23 cellular contexts compared by ENCODE assay signal in genomic region chrX:78624884-78625283, GRCh38. TPM values are rescaled to one million over a fixed set of nuclear protein-coding genes. Genes with fewer than 3 reads are reported as not detected.
A peak's percentile ranks its signal among the peaks of the same experiment; 100 is the strongest.
DNase-seq lines count a peak whose midpoint lies in the region; ATAC-seq and TF ChIP-seq lines count a peak whose summit lies in the region.
"Had no signal": no experiment of that assay in that cellular context is flagged by ENCODE, and none has a peak within 500 bp of the region (broad histone marks: within the 10 kb centered on the region; RNA-seq: fewer than 3 reads in every experiment).

No MANE protein-coding gene starts in this region.

- intact Hi-C loops in left ventricle myocardium inferior (cut with micrococcal nuclease): no loop called here
- intact Hi-C loops in uterus (cut with DNase I; ENCODE audit: low total_unique reads): no loop called here

- TF ChIP-seq EP300 in gastroesophageal sphincter (IDR thresholded peaks at IDR 0.05): no peak

- H3K27me3 ChIP-seq in left ventricle myocardium inferior (ENCODE audit: low read depth) (no peaks in the 10 kb centered on the region), right atrium auricular region (no peaks in the 10 kb centered on the region), gastroesophageal sphincter (no peaks in the 10 kb centered on the region), uterus (no peaks in the 10 kb centered on the region)
- H3K27me3 ChIP-seq: BLaER1 treated with 17β-estradiol and CSF1 and Interleukin-3, amounts not matched to agents 10 nM and 100 nM had no signal

- H3K4me1 ChIP-seq in left ventricle myocardium inferior: no peaks in the 10 kb centered on the region
- H3K4me1 ChIP-seq in right atrium auricular region: no peaks in the 10 kb centered on the region
- no peaks in the 10 kb centered on the region for H3K4me1 ChIP-seq in gastroesophageal sphincter
- no peaks in the 10 kb centered on the region for H3K4me1 ChIP-seq in uterus
- H3K4me1 ChIP-seq: A549; BLaER1 treated with 17β-estradiol and CSF1 and Interleukin-3, amounts not matched to agents 10 nM and 100 nM had no signal

- H3K4me3 ChIP-seq in left ventricle myocardium inferior (no peak overlapping the region), right atrium auricular region (no peak overlapping the region), gastroesophageal sphincter (no peak overlapping the region), uterus (no peak overlapping the region)
- H3K4me3 ChIP-seq: A549; BLaER1 treated with 17β-estradiol and CSF1 and Interleukin-3, amounts not matched to agents 10 nM and 100 nM; K562 had no signal

- H3K9me3 ChIP-seq in left ventricle myocardium inferior (replicated peaks): no peaks in the 10 kb centered on the region
- peaks cover 0 to 7% of the 10 kb centered on the region in 2 donors for H3K9me3 ChIP-seq in right atrium auricular region
- H3K9me3 ChIP-seq in gastroesophageal sphincter: no peaks in the 10 kb centered on the region
- no peaks in the 10 kb centered on the region for H3K9me3 ChIP-seq in uterus
- H3K9me3 ChIP-seq: A549 had no signal

- peak overlapping the region; percentile 59 for H3K27ac ChIP-seq in left ventricle myocardium inferior (replicated peaks)
- no peak overlapping the region for H3K27ac ChIP-seq in right atrium auricular region
- H3K27ac ChIP-seq in gastroesophageal sphincter: no peak overlapping the region
- H3K27ac ChIP-seq in uterus: peak overlapping the region; percentile 26 to 59
- H3K27ac ChIP-seq: A549; BLaER1 treated with 17β-estradiol and CSF1 and Interleukin-3, amounts not matched to agents 10 nM and 100 nM had no signal

- DNase-seq in left ventricle myocardium inferior: no peak
- DNase-seq in right atrium auricular region (ENCODE audit: low spot score): no peak
- peak; percentile 46 for DNase-seq in OCI-M1 (lab: John Stamatoyannopoulos, UW)
- DNase-seq in uterus: no peak
- DNase-seq in NCI-H446 (lab: John Stamatoyannopoulos, UW): no peak
- DNase-seq in AG08396 (ENCODE audit: low spot score): no peak
- DNase-seq in GM10266 (ENCODE audit: extremely low spot score): no peak
- DNase-seq: DMS79, HFFc6, NCI-H1048, NCI-H1436, NCI-H2029 treated with DMSO at 0.1 percent for 48 hours, NCI-H2171 treated with DMSO at 0.1 percent for 48 hours, NCI-H446 treated with DMSO at 0.1 percent for 48 hours, NCI-H69, SHP77 treated with DMSO at 0.1 percent for 48 hours, T-cell had no signal

- H3K36me3 ChIP-seq in left ventricle myocardium inferior (no peaks in the 10 kb centered on the region), right atrium auricular region (no peaks in the 10 kb centered on the region), gastroesophageal sphincter (no peaks in the 10 kb centered on the region), uterus (no peaks in the 10 kb centered on the region)
- H3K36me3 ChIP-seq: BLaER1 treated with 17β-estradiol and CSF1 and Interleukin-3, amounts not matched to agents 10 nM and 100 nM had no signal

- TF ChIP-seq POLR2A in gastroesophageal sphincter (IDR thresholded peaks at IDR 0.05): no peak
- TF ChIP-seq POLR2A in uterus (IDR thresholded peaks at IDR 0.05): no peak

- TF ChIP-seq CTCF in left ventricle myocardium inferior (IDR thresholded peaks at IDR 0.05; ENCODE audit: borderline replicate concordance) (no peak), right atrium auricular region (IDR thresholded peaks at IDR 0.05) (no peak), gastroesophageal sphincter (IDR thresholded peaks at IDR 0.05) (no peak), uterus (IDR thresholded peaks at IDR 0.05) (peak in 1 of 4 experiments; percentile 10), GM10266 (IDR thresholded peaks at IDR 0.05; ENCODE audit: control insufficient read depth, insufficient read depth, low read depth, missing control alignments) (no peak)

- ATAC-seq in gastroesophageal sphincter: peak; percentile 77
- ATAC-seq: A549, K562, SK-N-SH treated with all-trans-retinoic acid at 6 μM for 48 hours, T-cell had no signal

RNA-seq across cellular contexts. Expression of gene RTL3, which starts 34.2 kb away (rescaled TPM):
- total RNA-seq in left ventricle myocardium inferior (0.14 TPM), right atrium auricular region (under 1 TPM; 0.30 to 0.55 TPM), gastroesophageal sphincter (1 to 10 TPM; 3.2 to 10.0 (median 6.8) TPM), uterus (1 to 10 TPM in 1 of 4 donors, under 1 TPM in 2, not detected in 1; 0.41 to 1.0 (median 0.88) TPM)
- total RNA-seq: K562, OCI-LY7, T-cell had no signal

Comparison
In these comparisons a context has a peak if more than half of its experiments do, and no peak if none do; other contexts are left out.
1. H3K27ac ChIP-seq: peak in left ventricle myocardium inferior (single experiment) and uterus (2 of 2); none in right atrium auricular region (0 of 2) and gastroesophageal sphincter (0 of 4).